28 cellular contexts compared by ENCODE assay signal in the genomic region with DNA sequence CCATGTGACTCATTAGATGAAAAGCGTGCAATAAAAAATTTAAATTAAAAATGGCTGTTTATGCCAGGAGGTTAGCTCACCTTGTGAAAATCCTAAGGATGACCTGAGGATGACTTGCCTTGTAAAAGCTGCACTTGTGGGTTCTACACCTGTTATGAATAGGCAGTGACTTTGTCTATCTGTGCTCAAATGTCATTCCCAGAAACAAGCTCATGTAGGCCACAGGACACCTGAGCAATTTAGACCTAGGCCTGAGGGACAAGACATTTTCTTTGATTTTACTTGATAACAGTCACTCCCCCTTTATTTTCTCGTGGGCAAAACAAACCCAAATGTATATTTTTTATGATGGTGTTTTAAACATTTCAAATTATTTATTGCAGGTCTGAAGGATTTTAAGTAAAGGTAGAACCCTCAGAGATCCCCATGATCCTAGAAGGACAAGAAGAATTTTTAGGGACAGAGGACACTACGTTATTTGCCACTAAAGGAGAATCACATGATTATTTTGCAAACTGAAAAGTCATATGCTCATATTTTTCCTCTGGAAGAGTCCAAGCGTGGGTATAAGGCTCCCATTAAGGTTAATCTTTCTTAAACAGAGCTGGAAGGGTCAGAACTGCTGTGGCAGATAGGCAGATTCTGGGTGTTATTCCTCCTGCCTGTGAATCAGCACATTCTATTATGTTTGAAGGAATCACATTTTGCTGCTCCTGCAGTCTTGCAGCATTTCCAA.
DNase-seq lines count a peak whose midpoint lies in the region; ATAC-seq and TF ChIP-seq lines count a peak whose summit lies in the region.
"Had no signal": no experiment of that assay in that cellular context is flagged by ENCODE, and none has a peak within 500 bp of the region (broad histone marks: within the 10 kb centered on the region; RNA-seq: fewer than 3 reads in every experiment).

No MANE protein-coding gene starts in this region.

- DNase-seq in mammary epithelial cell (peak; percentile 31), breast epithelium (ENCODE audit: low spot score in 2 of 2) (no peak), amniotic epithelial cell (ENCODE audit: low read depth) (peak; percentile 42), fibroblast of villous mesenchyme (ENCODE audit: low read depth) (peak; percentile 39), smooth muscle cell (lab: John Stamatoyannopoulos, UW; ENCODE audit: unreplicated experiment) (no peak), MG63 (no peak)
- DNase-seq: 8988T; activated CD8-positive, alpha-beta T cell treated with anti-CD3 and anti-CD28 coated beads, Interleukin-2, amount 10 ng/mL, durations not matched to agents 7 days and 5 days; activated effector memory CD4-positive, alpha-beta T cell treated with anti-CD3 and anti-CD28 coated beads, Interleukin-2, amount 50 U/mL, for 16 hours; AML-193; CD4-positive, alpha-beta memory T cell; DMS79; endodermal cell; heart left ventricle; left cardiac atrium; naive B cell; NCI-H1092 treated with DMSO at 0.1 percent for 48 hours; NCI-H2029 treated with DMSO at 0.1 percent for 48 hours; NCI-H774; retina; SHP77; small intestine; T-helper 9 cell had no signal

- H3K79me2 ChIP-seq in mammary epithelial cell (ENCODE audit: insufficient read depth, low read length) (no peaks in the 10 kb centered on the region), smooth muscle cell (ENCODE audit: low read depth) (no peaks in the 10 kb centered on the region)

- in situ Hi-C loops in mammary epithelial cell (cut with MboI; ENCODE audit: low sequenced_read_pairs in 2 of 2): no loop called here

- H4K20me1 ChIP-seq in mammary epithelial cell (ENCODE audit: insufficient read depth, low read length) (no peaks in the 10 kb centered on the region), smooth muscle cell (ENCODE audit: low read depth) (no peaks in the 10 kb centered on the region)

- CTCF ChIA-PET in mammary epithelial cell (lab: Charles Lee; ENCODE audit: low non-redundant PET): interaction anchor here (1.6 kb wide), 1 partner anchor 276 kb away, joined by 7 read pairs; no protein-coding TSS in a partner anchor

- TF ChIP-seq CTCF in mammary epithelial cell (conservative IDR thresholded peaks at IDR 0.05 in 1 of 2, IDR thresholded peaks at IDR 0.05 in 1 of 2; ENCODE audit: extremely low read depth in 1 of 2, insufficient read depth in 1 of 2, low read depth in 1 of 2, low read length in 2 of 2) (no peak), breast epithelium (IDR thresholded peaks at IDR 0.05) (no peak), fibroblast of villous mesenchyme (IDR thresholded peaks at IDR 0.05; ENCODE audit: insufficient read depth, low read depth, low read length) (no peak), smooth muscle cell (IDR thresholded peaks at IDR 0.05; ENCODE audit: borderline replicate concordance, insufficient read depth, poor library complexity, severe bottlenecking) (no peak)

- no TSS peak for BruUV-seq in mammary epithelial cell (replicated peaks; lab: Mats Ljungman, UMichigan)

- H3K4me3 ChIP-seq in mammary epithelial cell (replicated peaks in 1 of 3; ENCODE audit: insufficient read depth in 1 of 3, low read depth in 2 of 3, low read length in 3 of 3): no peak overlapping the region
- H3K4me3 ChIP-seq in breast epithelium: no peak overlapping the region
- no peak overlapping the region for H3K4me3 ChIP-seq in fibroblast of villous mesenchyme (ENCODE audit: low read depth, low read length)
- no peak overlapping the region for H3K4me3 ChIP-seq in smooth muscle cell
- no peak overlapping the region for H3K4me3 ChIP-seq in MG63
- H3K4me3 ChIP-seq: coronary artery, heart left ventricle had no signal

- H3K4me2 ChIP-seq in mammary epithelial cell (ENCODE audit: insufficient read depth, low read depth, low read length) (no peak overlapping the region), smooth muscle cell (peak overlapping the region; percentile 55)

- peaks cover 19% of the 10 kb centered on the region for H3K4me1 ChIP-seq in mammary epithelial cell (ENCODE audit: insufficient read depth, low read length)
- H3K4me1 ChIP-seq in breast epithelium: no peaks in the 10 kb centered on the region
- peaks cover 24% of the 10 kb centered on the region for H3K4me1 ChIP-seq in smooth muscle cell (ENCODE audit: low read depth)
- H3K4me1 ChIP-seq: heart left ventricle had no signal

- ATAC-seq in HG02970 (IDR thresholded peaks at IDR 0.05; ENCODE audit: low FRiP score, unreplicated experiment) (no peak), HG03025 (IDR thresholded peaks at IDR 0.05; ENCODE audit: low FRiP score, unreplicated experiment) (no peak)
- ATAC-seq: activated CD4-positive, CD25-positive, alpha-beta regulatory T cell treated with anti-CD3 and anti-CD28 coated beads, Interleukin-2, amount 50 U/mL, for 24 hours; activated CD8-positive, alpha-beta T cell treated with anti-CD3 and anti-CD28 coated beads, Interleukin-2, amount 10 ng/mL, durations not matched to agents 7 days and 5 days; heart left ventricle; HepG2; left cardiac atrium had no signal

- H3K9ac ChIP-seq in mammary epithelial cell (ENCODE audit: insufficient read depth, low read length) (no peak overlapping the region), smooth muscle cell (ENCODE audit: low read depth) (peak overlapping the region; percentile 44)

- H3K27ac ChIP-seq in mammary epithelial cell (ENCODE audit: insufficient read depth, low read depth, low read length) (peak overlapping the region; percentile 59), breast epithelium (no peak overlapping the region), smooth muscle cell (ENCODE audit: low read depth) (peak overlapping the region; percentile 87)
- H3K27ac ChIP-seq: coronary artery, heart left ventricle had no signal

- no peak for TF ChIP-seq POLR2A in breast epithelium (IDR thresholded peaks at IDR 0.05)

- WGBS in mammary epithelial cell (ENCODE audit: low coverage, missing lambda C conversion rate): 94% methylated on average over 3 of the region's 4 CpGs
- WGBS in smooth muscle cell (ENCODE audit: low lambda C conversion rate): 67% methylated on average over 4 of the region's 4 CpGs

- H2AFZ ChIP-seq in mammary epithelial cell (ENCODE audit: low read depth, low read length) (peak overlapping the region; percentile 64), smooth muscle cell (ENCODE audit: low read depth) (peak overlapping the region; percentile 71)

- intact Hi-C loops in mammary epithelial cell (cut with micrococcal nuclease): loop anchor here (5.0 kb wide), 1 partner anchor 95 kb away; no protein-coding TSS in a partner anchor
- intact Hi-C loops in breast epithelium (cut with DNase I; ENCODE audit: low total_unique reads): no loop called here

- dilution Hi-C loops in mammary epithelial cell (cut with HindIII; ENCODE audit: low sequenced_read_pairs): no loop called here

- H3F3A ChIP-seq in smooth muscle cell (ENCODE audit: low read depth): peaks cover 4% of the 10 kb centered on the region

- H3K36me3 ChIP-seq in mammary epithelial cell (ENCODE audit: insufficient read depth, low read length) (no peaks in the 10 kb centered on the region), breast epithelium (no peaks in the 10 kb centered on the region), smooth muscle cell (ENCODE audit: low read depth) (no peaks in the 10 kb centered on the region), MG63 (no peaks in the 10 kb centered on the region)
- H3K36me3 ChIP-seq: heart left ventricle had no signal

- H3K9me3 ChIP-seq in mammary epithelial cell (replicated peaks; ENCODE audit: insufficient read depth, low read length): no peaks in the 10 kb centered on the region
- no peaks in the 10 kb centered on the region for H3K9me3 ChIP-seq in breast epithelium
- no peaks in the 10 kb centered on the region for H3K9me3 ChIP-seq in smooth muscle cell (replicated peaks; ENCODE audit: low read depth)
- H3K9me3 ChIP-seq in MG63: no peaks in the 10 kb centered on the region

- no peaks in the 10 kb centered on the region for H3K27me3 ChIP-seq in mammary epithelial cell (ENCODE audit: insufficient read depth, low read length)
- H3K27me3 ChIP-seq in breast epithelium: no peaks in the 10 kb centered on the region
- no peaks in the 10 kb centered on the region for H3K27me3 ChIP-seq in smooth muscle cell (ENCODE audit: low read depth)
- no peaks in the 10 kb centered on the region for H3K27me3 ChIP-seq in MG63
- H3K27me3 ChIP-seq: heart left ventricle had no signal

Comparison
In these comparisons a context has a peak if more than half of its experiments do, and no peak if none do; other contexts are left out.
1. DNase-seq: peak in mammary epithelial cell (single experiment), amniotic epithelial cell (single experiment) and fibroblast of villous mesenchyme (single experiment); none in breast epithelium (0 of 2), smooth muscle cell (single experiment) and MG63 (single experiment).
2. H3K27ac ChIP-seq: peak in mammary epithelial cell (single experiment) and smooth muscle cell (single experiment); none in breast epithelium (0 of 2).